Comparison of ENCODE assay signal across 9 cellular contexts in genomic region chr2:9548506-9548905, GRCh38. TPM values are rescaled to one million over a fixed set of nuclear protein-coding genes. Genes with fewer than 3 reads are reported as not detected.
A peak's percentile ranks its signal among the peaks of the same experiment; 100 is the strongest.
DNase-seq lines count a peak whose midpoint lies in the region; ATAC-seq, FAIRE-seq and TF ChIP-seq lines count a peak whose summit lies in the region.
"Had no signal": no experiment of that assay in that cellular context is flagged by ENCODE, and none has a peak within 500 bp of the region (broad histone marks: within the 10 kb centered on the region; RNA-seq: fewer than 3 reads in every experiment).

No MANE protein-coding gene starts in this region.

- FAIRE-seq in D721Med (lab: Jason Lieb, UNC), result no peak
- FAIRE-seq: TTC549 had no signal

- peaks cover 97% of the 10 kb centered on the region for H3K79me2 ChIP-seq in mammary epithelial cell (ENCODE audit: insufficient read depth, low read length)

- ATAC-seq in HG03159 (IDR thresholded peaks at IDR 0.05; ENCODE audit: unreplicated experiment) (peak; percentile 63), upper lobe of right lung (peak; percentile 54)

- peaks cover 2% of the 10 kb centered on the region for H4K20me1 ChIP-seq in mammary epithelial cell (ENCODE audit: insufficient read depth, low read length)

- dilution Hi-C loops in mammary epithelial cell (cut with HindIII; ENCODE audit: low sequenced_read_pairs), result no loop called here

- H3K9me3 ChIP-seq in mammary epithelial cell (replicated peaks; ENCODE audit: insufficient read depth, low read length), result no peaks in the 10 kb centered on the region
- H3K9me3 ChIP-seq in upper lobe of right lung, result no peaks in the 10 kb centered on the region

- H3K27me3 Mint-ChIP-seq in MCF 10A (ENCODE audit: insufficient read depth, unreplicated experiment), result no peaks in the 10 kb centered on the region

- H3K4me3 ChIP-seq in mammary epithelial cell (replicated peaks in 1 of 3; ENCODE audit: insufficient read depth in 1 of 3, low read depth in 2 of 3, low read length in 3 of 3) (no peak overlapping the region), upper lobe of right lung (no peak overlapping the region)

- no peak overlapping the region for H3K4me2 ChIP-seq in mammary epithelial cell (ENCODE audit: insufficient read depth, low read depth, low read length)

- H3K36me3 ChIP-seq in mammary epithelial cell (ENCODE audit: insufficient read depth, low read length), result no peaks in the 10 kb centered on the region
- H3K36me3 ChIP-seq in upper lobe of right lung, result no peaks in the 10 kb centered on the region

- H3K36me3 Mint-ChIP-seq in MCF 10A (ENCODE audit: insufficient read depth, unreplicated experiment), result peaks cover 11% of the 10 kb centered on the region

- POLR2A ChIA-PET in MCF 10A (lab: Yijun Ruan, JAX), result interaction anchor here (0.7 to 1.3 kb wide), 2 partner anchors 11 to 14 kb away, joined by 3 read pairs; no protein-coding TSS in a partner anchor

- in situ Hi-C loops in mammary epithelial cell (cut with MboI; ENCODE audit: low sequenced_read_pairs in 2 of 2), result no loop called here

- H3K27ac ChIP-seq in mammary epithelial cell (ENCODE audit: insufficient read depth, low read depth, low read length) (no peak overlapping the region), upper lobe of right lung (no peak overlapping the region)

- no peak overlapping the region for H2AFZ ChIP-seq in mammary epithelial cell (ENCODE audit: low read depth, low read length)

- H3K27ac Mint-ChIP-seq in MCF 10A (ENCODE audit: low read depth, unreplicated experiment), result no peak overlapping the region

- 96% methylated on average over 2 of the region's 2 CpGs for WGBS in mammary epithelial cell (ENCODE audit: low coverage, missing lambda C conversion rate)

- H3K9ac ChIP-seq in mammary epithelial cell (ENCODE audit: insufficient read depth, low read length), result no peak overlapping the region

- peaks cover 20% of the 10 kb centered on the region for H3K4me1 ChIP-seq in mammary epithelial cell (ENCODE audit: insufficient read depth, low read length)
- H3K4me1 ChIP-seq in upper lobe of right lung, result peaks cover 49% of the 10 kb centered on the region

- H3K9me3 Mint-ChIP-seq in MCF 10A (ENCODE audit: unreplicated experiment), result no peaks in the 10 kb centered on the region

- BruUV-seq in mammary epithelial cell (replicated peaks; lab: Mats Ljungman, UMichigan) (no TSS peak), MCF 10A (replicated peaks; lab: Mats Ljungman, UMichigan) (no TSS peak)

- H3K4me3 Mint-ChIP-seq in MCF 10A (ENCODE audit: unreplicated experiment), result no peak overlapping the region

- H3K4me1 Mint-ChIP-seq in MCF 10A (ENCODE audit: insufficient read depth, unreplicated experiment), result peaks cover 34% of the 10 kb centered on the region

- H3K27me3 ChIP-seq in mammary epithelial cell (ENCODE audit: insufficient read depth, low read length), result no peaks in the 10 kb centered on the region
- H3K27me3 ChIP-seq in upper lobe of right lung, result no peaks in the 10 kb centered on the region

- peak; percentile 32 for DNase-seq in mammary epithelial cell
- DNase-seq in MCF 10A (ENCODE audit: unreplicated experiment), result no peak
- peak; percentile 57 for DNase-seq in amniotic epithelial cell (ENCODE audit: low read depth)
- DNase-seq in upper lobe of right lung, result no peak
- DNase-seq in iPS-NIHi7 (ENCODE audit: extremely low spot score), result no peak
- no peak for DNase-seq in foreskin melanocyte
- no peak for DNase-seq in D721Med (ENCODE audit: insufficient read length, low spot score)

- intact Hi-C loops in mammary epithelial cell (cut with micrococcal nuclease), result no loop called here
- intact Hi-C loops in MCF 10A (cut with micrococcal nuclease), result no loop called here
- intact Hi-C loops in upper lobe of right lung (cut with DNase I), result no loop called here

- CTCF ChIA-PET in mammary epithelial cell (lab: Charles Lee; ENCODE audit: low non-redundant PET), result no interaction called here
- CTCF ChIA-PET in MCF 10A (lab: Yijun Ruan, JAX), result interaction anchor here (0.6 kb wide), 2 partner anchors 73 to 238 kb away, joined by 3 read pairs; no protein-coding TSS in a partner anchor

- TF ChIP-seq CTCF in mammary epithelial cell (conservative IDR thresholded peaks at IDR 0.05 in 1 of 2, IDR thresholded peaks at IDR 0.05 in 1 of 2; ENCODE audit: extremely low read depth in 1 of 2, insufficient read depth in 1 of 2, low read depth in 1 of 2, low read length in 2 of 2) (no peak), MCF 10A (IDR thresholded peaks at IDR 0.05; ENCODE audit: unreplicated experiment) (no peak), upper lobe of right lung (IDR thresholded peaks at IDR 0.05) (no peak), D721Med (IDR thresholded peaks at IDR 0.05; ENCODE audit: insufficient read depth, missing control alignments) (no peak)

RNA-seq across cellular contexts. Expression of gene ADAM17, which starts 7.1 kb away (rescaled TPM):
- total RNA-seq in mammary epithelial cell, result 10 to 100 TPM; 39.5 to 74.3 TPM
- 12.8 TPM for polyA plus RNA-seq in mammary epithelial cell
- polyA minus RNA-seq in mammary epithelial cell, result 6.2 TPM
- 44.3 and 47.3 TPM in 2 replicates for total RNA-seq in MCF 10A (2022)
- total RNA-seq in upper lobe of right lung, result 57.7 TPM

Comparison
In these comparisons a context has a peak if more than half of its experiments do, and no peak if none do; other contexts are left out.
1. DNase-seq: peak in mammary epithelial cell (single experiment) and amniotic epithelial cell (single experiment); none in MCF 10A (single experiment), upper lobe of right lung (single experiment), iPS-NIHi7 (single experiment), foreskin melanocyte (single experiment) and D721Med (single experiment).